In genomic region chr17:64025732-64026294, GRCh38 we compare ENCODE assay signal across 1 cellular context.
TF ChIP-seq lines count a peak whose summit lies in the region.

No MANE protein-coding gene starts in this region.

TF ChIP-seq in K562, 482 proteins besides CTCF, POLR2A, EP300 and RAD21 (continued from another document and continues in another):
- no peak for TF ChIP-seq REST (CRISPR knock-in tag; IDR thresholded peaks at IDR 0.05; ENCODE audit: low read depth)
- peak; percentile 85; the same call in 1 of the 2 replicates for TF ChIP-seq ESRRA (IDR thresholded peaks at IDR 0.05; ENCODE audit: borderline replicate concordance, low read depth)
- TF ChIP-seq E2F4 (CRISPR knock-in tag; IDR thresholded peaks at IDR 0.05; ENCODE audit: low read depth) = no peak
- TF ChIP-seq E2F8 (IDR thresholded peaks at IDR 0.05; ENCODE audit: low read depth, partially characterized antibody) = no peak
- no peak for TF ChIP-seq CREB3L1 (IDR thresholded peaks at IDR 0.05; ENCODE audit: borderline replicate concordance, low read depth)
- TF ChIP-seq CEBPB (tag; IDR thresholded peaks at IDR 0.05) = 0 out of 2 replicates have a peak, but pooled peaks have one; percentile 31
- TF ChIP-seq THAP12 (CRISPR knock-in tag; IDR thresholded peaks at IDR 0.05) = no peak
- TF ChIP-seq FOXJ2 (tag; IDR thresholded peaks at IDR 0.05) = no peak
- no peak for TF ChIP-seq ZNF778 (CRISPR knock-in tag; IDR thresholded peaks at IDR 0.05)
- no peak for TF ChIP-seq CREB5 (CRISPR knock-in tag; IDR thresholded peaks at IDR 0.05)
- TF ChIP-seq ZNF589 (CRISPR knock-in tag; IDR thresholded peaks at IDR 0.05; ENCODE audit: low read depth) = no peak
- TF ChIP-seq HDAC2 (IDR thresholded peaks at IDR 0.05) = peak; percentile 41; the same call in 1 of the 2 replicates
- TF ChIP-seq ZBTB40 (IDR thresholded peaks at IDR 0.05) = no peak
- TF ChIP-seq ZBTB40 (CRISPR knock-in tag; IDR thresholded peaks at IDR 0.05) = no peak
- TF ChIP-seq LARP7 (IDR thresholded peaks at IDR 0.05) = no peak
- no peak for TF ChIP-seq NR2C1 (IDR thresholded peaks at IDR 0.05)
- TF ChIP-seq NR2C1 (tag; IDR thresholded peaks at IDR 0.05) = no peak
- TF ChIP-seq SMARCB1 (IDR thresholded peaks at IDR 0.05; ENCODE audit: insufficient read length, low read depth) = no peak
- no peak for TF ChIP-seq ZC3H11A (IDR thresholded peaks at IDR 0.05; ENCODE audit: low read depth, low read length)
- no peak for TF ChIP-seq ZNF354B (CRISPR knock-in tag; IDR thresholded peaks at IDR 0.05)
- TF ChIP-seq ZNF398 (CRISPR knock-in tag; IDR thresholded peaks at IDR 0.05) = no peak
- no peak for TF ChIP-seq POLR2B (IDR thresholded peaks at IDR 0.05; ENCODE audit: low read depth, partially characterized antibody)
- TF ChIP-seq RBM14 (IDR thresholded peaks at IDR 0.05; ENCODE audit: borderline replicate concordance, insufficient read depth, low read depth, low read length) = no peak
- no peak for TF ChIP-seq PTTG1 (tag; IDR thresholded peaks at IDR 0.05; ENCODE audit: low read depth)
- TF ChIP-seq E2F5 (CRISPR knock-in tag; IDR thresholded peaks at IDR 0.05) = peak; percentile 45; the same call in 1 of the 2 replicates
